Comparison of ENCODE assay signal across 1 cellular context in the genomic region with DNA sequence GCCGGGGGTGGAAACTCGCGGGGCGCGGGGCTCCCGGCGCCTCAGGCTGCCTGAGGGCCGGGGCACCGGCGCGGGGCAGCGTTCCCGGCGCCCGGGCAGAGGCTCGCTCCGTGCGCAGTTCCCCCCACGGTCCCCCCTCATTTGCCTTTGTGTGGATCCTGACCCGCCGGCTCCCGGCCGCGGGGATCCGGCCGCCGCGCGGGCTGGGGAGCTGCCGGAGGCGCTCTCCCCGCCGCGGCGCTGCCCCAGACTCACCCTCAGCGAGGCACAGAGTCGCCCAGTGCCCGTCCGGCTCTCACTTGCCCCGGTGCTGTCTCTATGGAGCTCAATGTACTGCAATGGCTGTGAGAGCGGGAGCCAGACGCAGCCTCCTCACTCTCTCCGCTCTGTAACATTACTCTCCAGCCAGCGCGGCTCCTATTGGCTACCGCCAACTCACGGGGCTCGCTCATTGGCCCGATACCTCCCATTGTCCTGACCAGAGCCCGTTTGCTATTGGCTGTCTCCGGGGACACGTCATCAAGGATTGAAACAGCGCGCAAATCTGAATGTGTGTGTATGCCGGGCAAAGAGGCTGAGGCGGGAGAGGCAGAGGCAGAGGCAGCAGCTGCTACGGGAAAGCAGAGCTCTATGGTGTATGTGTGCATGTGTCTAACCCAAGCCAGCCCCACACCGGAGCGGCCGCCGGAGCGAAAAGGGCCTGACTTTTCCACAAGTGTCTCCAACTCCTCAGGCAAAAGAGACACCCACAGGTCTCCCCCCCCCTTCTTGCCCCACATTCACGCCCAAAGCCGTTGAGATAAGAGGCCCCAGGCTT.
A peak's percentile ranks its signal among the peaks of the same experiment; 100 is the strongest.
TF ChIP-seq lines count a peak whose summit lies in the region.

TSS of gene HMGB1 (minus strand) at position 396 of the 817 bp plus-strand sequence. CDS start 2,256 bp downstream, outside the sequence.

TF ChIP-seq in HepG2, 621 proteins besides CTCF, POLR2A, EP300 and RAD21 (continued from another document and continues in another):
- TF ChIP-seq CEBPG (CRISPR knock-in tag; IDR thresholded peaks at IDR 0.05): no peak
- TF ChIP-seq ZNF704 (CRISPR knock-in tag; IDR thresholded peaks at IDR 0.05; ENCODE audit: borderline replicate concordance): no peak
- no peak for TF ChIP-seq ELF1 (CRISPR knock-in tag; IDR thresholded peaks at IDR 0.05)
- no peak for TF ChIP-seq NCOA5 (CRISPR knock-in tag; IDR thresholded peaks at IDR 0.05)
- no peak for TF ChIP-seq IRF2 (CRISPR knock-in tag; IDR thresholded peaks at IDR 0.05)
- TF ChIP-seq ZBTB4 (CRISPR knock-in tag; IDR thresholded peaks at IDR 0.05; ENCODE audit: borderline replicate concordance): no peak
- no peak for TF ChIP-seq RBM22 (optimal IDR thresholded peaks at IDR 0.05; ENCODE audit: low read length)
- TF ChIP-seq ZNF883 (CRISPR knock-in tag; IDR thresholded peaks at IDR 0.05; ENCODE audit: not compliant biosample characterization): no peak
- no peak for TF ChIP-seq SNAPC5 (CRISPR knock-in tag; IDR thresholded peaks at IDR 0.05; ENCODE audit: borderline replicate concordance)
- no peak for TF ChIP-seq CAMTA2 (CRISPR knock-in tag; IDR thresholded peaks at IDR 0.05; ENCODE audit: borderline replicate concordance)
- TF ChIP-seq NFATC3 (CRISPR knock-in tag; IDR thresholded peaks at IDR 0.05): no peak
- TF ChIP-seq ZBTB3 (CRISPR knock-in tag; IDR thresholded peaks at IDR 0.05; ENCODE audit: borderline replicate concordance, low read depth): no peak
- no peak for TF ChIP-seq ZNF234 (CRISPR knock-in tag; conservative IDR thresholded peaks at IDR 0.05)
- TF ChIP-seq DNMT1 (CRISPR knock-in tag; IDR thresholded peaks at IDR 0.05): no peak
- TF ChIP-seq, protein P1, sequence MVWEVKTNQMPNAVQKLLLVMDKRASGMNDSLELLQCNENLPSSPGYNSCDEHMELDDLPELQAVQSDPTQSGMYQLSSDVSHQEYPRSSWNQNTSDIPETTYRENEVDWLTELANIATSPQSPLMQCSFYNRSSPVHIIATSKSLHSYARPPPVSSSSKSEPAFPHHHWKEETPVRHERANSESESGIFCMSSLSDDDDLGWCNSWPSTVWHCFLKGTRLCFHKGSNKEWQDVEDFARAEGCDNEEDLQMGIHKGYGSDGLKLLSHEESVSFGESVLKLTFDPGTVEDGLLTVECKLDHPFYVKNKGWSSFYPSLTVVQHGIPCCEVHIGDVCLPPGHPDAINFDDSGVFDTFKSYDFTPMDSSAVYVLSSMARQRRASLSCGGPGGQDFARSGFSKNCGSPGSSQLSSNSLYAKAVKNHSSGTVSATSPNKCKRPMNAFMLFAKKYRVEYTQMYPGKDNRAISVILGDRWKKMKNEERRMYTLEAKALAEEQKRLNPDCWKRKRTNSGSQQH (CRISPR knock-in tag; IDR thresholded peaks at IDR 0.05; ENCODE audit: low read depth): peak; percentile 99
- no peak for TF ChIP-seq KAT2B (IDR thresholded peaks at IDR 0.05; ENCODE audit: borderline replicate concordance, low read depth, low read length)
- no peak for TF ChIP-seq KDM3A (CRISPR knock-in tag; IDR thresholded peaks at IDR 0.05; ENCODE audit: low read depth)
- no peak for TF ChIP-seq ZNF12 (CRISPR knock-in tag; IDR thresholded peaks at IDR 0.05)
- no peak for TF ChIP-seq ZNF691 (CRISPR knock-in tag; IDR thresholded peaks at IDR 0.05; ENCODE audit: borderline replicate concordance, low read depth)
- no peak for TF ChIP-seq ZBTB14 (CRISPR knock-in tag; IDR thresholded peaks at IDR 0.05)
- TF ChIP-seq, protein P2, sequence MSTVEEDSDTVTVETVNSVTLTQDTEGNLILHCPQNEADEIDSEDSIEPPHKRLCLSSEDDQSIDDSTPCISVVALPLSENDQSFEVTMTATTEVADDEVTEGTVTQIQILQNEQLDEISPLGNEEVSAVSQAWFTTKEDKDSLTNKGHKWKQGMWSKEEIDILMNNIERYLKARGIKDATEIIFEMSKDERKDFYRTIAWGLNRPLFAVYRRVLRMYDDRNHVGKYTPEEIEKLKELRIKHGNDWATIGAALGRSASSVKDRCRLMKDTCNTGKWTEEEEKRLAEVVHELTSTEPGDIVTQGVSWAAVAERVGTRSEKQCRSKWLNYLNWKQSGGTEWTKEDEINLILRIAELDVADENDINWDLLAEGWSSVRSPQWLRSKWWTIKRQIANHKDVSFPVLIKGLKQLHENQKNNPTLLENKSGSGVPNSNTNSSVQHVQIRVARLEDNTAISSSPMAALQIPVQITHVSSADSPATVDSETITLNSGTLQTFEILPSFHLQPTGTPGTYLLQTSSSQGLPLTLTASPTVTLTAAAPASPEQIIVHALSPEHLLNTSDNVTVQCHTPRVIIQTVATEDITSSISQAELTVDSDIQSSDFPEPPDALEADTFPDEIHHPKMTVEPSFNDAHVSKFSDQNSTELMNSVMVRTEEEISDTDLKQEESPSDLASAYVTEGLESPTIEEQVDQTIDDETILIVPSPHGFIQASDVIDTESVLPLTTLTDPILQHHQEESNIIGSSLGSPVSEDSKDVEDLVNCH (CRISPR knock-in tag; IDR thresholded peaks at IDR 0.05): no peak
- no peak for TF ChIP-seq MXD3 (CRISPR knock-in tag; IDR thresholded peaks at IDR 0.05)
- TF ChIP-seq, protein P3, sequence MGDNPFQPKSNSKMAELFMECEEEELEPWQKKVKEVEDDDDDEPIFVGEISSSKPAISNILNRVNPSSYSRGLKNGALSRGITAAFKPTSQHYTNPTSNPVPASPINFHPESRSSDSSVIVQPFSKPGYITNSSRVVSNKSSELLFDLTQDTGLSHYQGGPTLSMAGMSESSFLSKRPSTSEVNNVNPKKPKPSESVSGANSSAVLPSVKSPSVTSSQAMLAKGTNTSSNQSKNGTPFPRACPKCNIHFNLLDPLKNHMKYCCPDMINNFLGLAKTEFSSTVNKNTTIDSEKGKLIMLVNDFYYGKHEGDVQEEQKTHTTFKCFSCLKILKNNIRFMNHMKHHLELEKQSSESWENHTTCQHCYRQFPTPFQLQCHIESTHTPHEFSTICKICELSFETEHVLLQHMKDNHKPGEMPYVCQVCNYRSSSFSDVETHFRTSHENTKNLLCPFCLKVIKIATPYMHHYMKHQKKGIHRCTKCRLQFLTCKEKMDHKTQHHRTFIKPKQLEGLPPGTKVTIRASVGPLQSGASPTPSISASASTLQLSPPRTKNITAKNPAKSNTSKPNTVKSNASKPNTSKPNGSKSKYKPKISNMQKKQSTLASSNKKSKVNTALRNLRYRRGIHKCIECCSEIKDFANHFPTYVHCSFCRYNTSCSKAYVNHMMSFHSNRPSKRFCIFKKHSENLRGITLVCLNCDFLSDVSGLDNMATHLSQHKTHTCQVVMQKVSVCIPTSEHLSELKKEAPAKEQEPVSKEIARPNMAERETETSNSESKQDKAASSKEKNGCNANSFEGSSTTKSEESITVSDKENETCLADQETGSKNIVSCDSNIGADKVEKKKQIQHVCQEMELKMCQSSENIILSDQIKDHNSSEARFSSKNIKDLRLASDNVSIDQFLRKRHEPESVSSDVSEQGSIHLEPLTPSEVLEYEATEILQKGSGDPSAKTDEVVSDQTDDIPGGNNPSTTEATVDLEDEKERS (CRISPR knock-in tag; IDR thresholded peaks at IDR 0.05): no peak
- TF ChIP-seq FOXA3 (CRISPR knock-in tag; IDR thresholded peaks at IDR 0.05): peak; percentile 24; the same call in 1 of the 2 replicates
- TF ChIP-seq, protein P4, sequence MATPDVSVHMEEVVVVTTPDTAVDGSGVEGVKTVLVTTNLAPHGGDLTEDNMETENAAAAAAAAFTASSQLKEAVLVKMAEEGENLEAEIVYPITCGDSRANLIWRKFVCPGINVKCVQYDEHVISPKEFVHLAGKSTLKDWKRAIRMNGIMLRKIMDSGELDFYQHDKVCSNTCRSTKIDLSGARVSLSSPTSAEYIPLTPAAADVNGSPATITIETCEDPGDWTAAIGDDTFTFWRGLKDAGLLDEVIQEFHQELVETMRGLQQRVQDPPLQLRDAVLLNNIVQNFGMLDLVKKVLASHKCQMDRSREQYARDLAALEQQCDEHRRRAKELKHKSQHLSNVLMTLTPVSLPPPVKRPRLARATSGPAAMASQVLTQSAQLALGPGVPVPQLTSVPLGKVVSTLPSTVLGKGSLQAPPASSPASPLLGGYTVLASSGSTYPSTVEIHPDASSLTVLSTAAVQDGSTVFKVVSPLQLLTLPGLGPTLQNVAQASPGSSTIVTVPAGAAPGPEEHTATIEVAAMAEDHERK (CRISPR knock-in tag; IDR thresholded peaks at IDR 0.05; ENCODE audit: low read depth): no peak
- no peak for TF ChIP-seq ZHX2 (IDR thresholded peaks at IDR 0.05; ENCODE audit: low read depth)
- TF ChIP-seq ZHX2 (CRISPR knock-in tag; IDR thresholded peaks at IDR 0.05; ENCODE audit: borderline replicate concordance): no peak
- no peak for TF ChIP-seq SMARCE1 (IDR thresholded peaks at IDR 0.05; ENCODE audit: borderline replicate concordance)
- TF ChIP-seq ZNF556 (CRISPR knock-in tag; IDR thresholded peaks at IDR 0.05; ENCODE audit: borderline replicate concordance): no peak
